Comparison of ENCODE assay signal across 2 cellular contexts in genomic region chrX:21529771-21530170, GRCh38.
TF ChIP-seq lines count a peak whose summit lies in the region.

No MANE protein-coding gene starts in this region.

TF ChIP-seq in GM12878, 131 proteins besides CTCF, POLR2A, EP300 and RAD21 (continued from another document):
- TF ChIP-seq POU2F2 (IDR thresholded peaks at IDR 0.05; ENCODE audit: borderline replicate concordance, low read depth, low read length) (no peak), PAX5 (IDR thresholded peaks at IDR 0.05; ENCODE audit: borderline replicate concordance, low read depth, low read length) (no peak), MLLT1 (IDR thresholded peaks at IDR 0.05) (no peak), WRNIP1 (IDR thresholded peaks at IDR 0.05; ENCODE audit: borderline replicate concordance, low read depth, low read length) (no peak), RELA (IDR thresholded peaks at IDR 0.05; ENCODE audit: borderline replicate concordance, partially characterized antibody) (no peak), ASH2L (IDR thresholded peaks at IDR 0.05; ENCODE audit: borderline replicate concordance, low read depth) (no peak), ATF3 (IDR thresholded peaks at IDR 0.05; ENCODE audit: borderline replicate concordance, extremely low read depth, low read depth, low read length) (no peak), DPF2 (IDR thresholded peaks at IDR 0.05) (no peak), SREBF1 (IDR thresholded peaks at IDR 0.05; ENCODE audit: low read length) (no peak), NRF1 (conservative IDR thresholded peaks at IDR 0.05; ENCODE audit: low read depth, low read length) (no peak), SREBF2 (IDR thresholded peaks at IDR 0.05; ENCODE audit: low read length) (no peak), EED (IDR thresholded peaks at IDR 0.05; ENCODE audit: low read depth) (no peak)
- TF ChIP-seq, protein P1, sequence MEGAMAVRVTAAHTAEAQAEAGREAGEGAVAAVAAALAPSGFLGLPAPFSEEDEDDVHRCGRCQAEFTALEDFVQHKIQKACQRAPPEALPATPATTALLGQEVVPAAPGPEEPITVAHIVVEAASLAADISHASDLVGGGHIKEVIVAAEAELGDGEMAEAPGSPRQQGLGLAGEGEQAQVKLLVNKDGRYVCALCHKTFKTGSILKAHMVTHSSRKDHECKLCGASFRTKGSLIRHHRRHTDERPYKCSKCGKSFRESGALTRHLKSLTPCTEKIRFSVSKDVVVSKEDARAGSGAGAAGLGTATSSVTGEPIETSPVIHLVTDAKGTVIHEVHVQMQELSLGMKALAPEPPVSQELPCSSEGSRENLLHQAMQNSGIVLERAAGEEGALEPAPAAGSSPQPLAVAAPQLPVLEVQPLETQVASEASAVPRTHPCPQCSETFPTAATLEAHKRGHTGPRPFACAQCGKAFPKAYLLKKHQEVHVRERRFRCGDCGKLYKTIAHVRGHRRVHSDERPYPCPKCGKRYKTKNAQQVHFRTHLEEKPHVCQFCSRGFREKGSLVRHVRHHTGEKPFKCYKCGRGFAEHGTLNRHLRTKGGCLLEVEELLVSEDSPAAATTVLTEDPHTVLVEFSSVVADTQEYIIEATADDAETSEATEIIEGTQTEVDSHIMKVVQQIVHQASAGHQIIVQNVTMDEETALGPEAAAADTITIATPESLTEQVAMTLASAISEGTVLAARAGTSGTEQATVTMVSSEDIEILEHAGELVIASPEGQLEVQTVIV (IDR thresholded peaks at IDR 0.05; ENCODE audit: borderline replicate concordance, partially characterized antibody), result no peak
TF ChIP-seq in GM12878: peak in this region for 0.

TF ChIP-seq in GM12891, 5 proteins besides CTCF, POLR2A, EP300 and RAD21 (continued from another document):
- no peak for TF ChIP-seq SPI1 (IDR thresholded peaks at IDR 0.05; ENCODE audit: low read depth, low read length)
- TF ChIP-seq POLR2AphosphoS5 (IDR thresholded peaks at IDR 0.05; ENCODE audit: low read depth, low read length), result no peak
- TF ChIP-seq TAF1 (IDR thresholded peaks at IDR 0.05; ENCODE audit: low read depth, low read length), result no peak
